8 cellular contexts compared by ENCODE assay signal in the genomic region with DNA sequence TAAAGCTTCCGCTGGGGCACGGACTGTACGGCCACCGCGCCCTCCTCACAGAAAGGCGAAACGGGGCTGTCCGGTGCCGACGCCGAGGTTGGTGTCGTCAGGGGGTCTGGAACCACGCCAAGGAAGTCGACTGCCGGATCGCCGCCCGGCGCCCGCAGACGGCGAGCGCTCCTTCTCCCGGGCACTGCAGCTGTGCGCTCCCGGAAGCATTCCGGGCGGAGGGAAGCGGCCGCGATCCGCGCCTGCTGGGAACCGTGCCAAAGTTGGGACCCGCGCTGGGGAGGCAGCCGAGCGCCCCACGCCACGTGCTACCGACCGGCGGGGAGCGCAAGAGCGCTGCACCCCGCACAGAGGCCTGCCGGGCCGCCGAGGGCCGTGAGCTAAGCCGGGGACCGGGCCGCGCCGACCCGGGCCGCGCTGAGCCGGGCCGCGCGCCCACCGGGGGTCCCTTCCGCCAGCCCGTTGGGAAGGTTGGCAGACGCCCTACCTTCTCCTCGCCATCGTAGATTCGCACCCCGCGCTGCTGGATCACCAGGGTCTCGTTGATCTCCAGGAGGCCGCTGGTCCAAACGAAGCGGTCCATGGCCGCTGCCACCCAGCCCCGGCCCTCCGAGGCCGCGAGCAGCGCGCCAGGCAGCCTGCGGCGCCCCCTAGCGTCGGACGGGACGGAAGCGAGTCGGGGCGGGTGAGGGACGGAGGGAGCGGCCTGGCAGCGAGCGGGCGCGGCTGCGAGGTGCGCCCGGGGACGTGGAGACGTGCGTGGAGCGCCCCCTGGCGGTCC. TPM values are rescaled to one million over a fixed set of nuclear protein-coding genes. Genes with fewer than 3 reads are reported as not detected.
A peak's percentile ranks its signal among the peaks of the same experiment; 100 is the strongest.
DNase-seq lines count a peak whose midpoint lies in the region; ATAC-seq and TF ChIP-seq lines count a peak whose summit lies in the region.

A gene with protein sequence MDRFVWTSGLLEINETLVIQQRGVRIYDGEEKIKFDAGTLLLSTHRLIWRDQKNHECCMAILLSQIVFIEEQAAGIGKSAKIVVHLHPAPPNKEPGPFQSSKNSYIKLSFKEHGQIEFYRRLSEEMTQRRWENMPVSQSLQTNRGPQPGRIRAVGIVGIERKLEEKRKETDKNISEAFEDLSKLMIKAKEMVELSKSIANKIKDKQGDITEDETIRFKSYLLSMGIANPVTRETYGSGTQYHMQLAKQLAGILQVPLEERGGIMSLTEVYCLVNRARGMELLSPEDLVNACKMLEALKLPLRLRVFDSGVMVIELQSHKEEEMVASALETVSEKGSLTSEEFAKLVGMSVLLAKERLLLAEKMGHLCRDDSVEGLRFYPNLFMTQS (minus strand): TSS at position 623 of the 781 bp plus-strand sequence. CDS start 40 bp downstream, at position 583.

- no peaks in the 10 kb centered on the region for H3K27me3 Mint-ChIP-seq in CD4-positive, alpha-beta T cell
- peaks cover under 1% of the 10 kb centered on the region for H3K27me3 Mint-ChIP-seq in activated CD4-positive, alpha-beta memory T cell treated with anti-CD3 and anti-CD28 coated beads for 36 hours

- no peaks in the 10 kb centered on the region for H3K9me3 ChIP-seq in CD4-positive, alpha-beta T cell (ENCODE audit: control insufficient read depth, low read length)

- ATAC-seq in CD4-positive, alpha-beta T cell (ENCODE audit: poor library complexity) = peak; percentile 58
- ATAC-seq in GM19397 (IDR thresholded peaks at IDR 0.05; ENCODE audit: unreplicated experiment) (peak; percentile 77), HG03571 (IDR thresholded peaks at IDR 0.05; ENCODE audit: unreplicated experiment) (peak; percentile 62)

- H3K9me3 Mint-ChIP-seq in CD4-positive, alpha-beta T cell = no peaks in the 10 kb centered on the region
- H3K9me3 Mint-ChIP-seq in activated CD4-positive, alpha-beta memory T cell treated with anti-CD3 and anti-CD28 coated beads for 36 hours = no peaks in the 10 kb centered on the region

- peak within 1 kb of the TSS; percentile 79 for H3K27ac Mint-ChIP-seq in CD4-positive, alpha-beta T cell
- peak within 1 kb of the TSS; percentile 88 for H3K27ac Mint-ChIP-seq in activated CD4-positive, alpha-beta memory T cell treated with anti-CD3 and anti-CD28 coated beads for 36 hours

- H3K27ac ChIP-seq in CD4-positive, alpha-beta T cell (ENCODE audit: low read depth, low read length) = peak within 1 kb of the TSS; percentile 43
- H3K27ac ChIP-seq in dorsolateral prefrontal cortex = peak within 1 kb of the TSS; percentile 53 to 97 (median 90)

- intact Hi-C loops in CD4-positive, alpha-beta T cell (cut with DNase I, micrococcal nuclease) = loop anchor here (5.0 to 10.0 kb wide), 6 partner anchors 202 to 995 kb away; a partner anchor contains a TSS
- intact Hi-C loops in activated CD4-positive, alpha-beta memory T cell treated with anti-CD3 and anti-CD28 coated beads for 36 hours (cut with micrococcal nuclease) = loop anchor here (1.0 to 10.0 kb wide), 9 partner anchors 48 to 865 kb away; a partner anchor contains a TSS
- intact Hi-C loops in dorsolateral prefrontal cortex (cut with DNase I) = loop anchor here (2.0 to 10.0 kb wide), 4 partner anchors 107 to 438 kb away; a partner anchor contains a TSS
- intact Hi-C loops in lower leg skin (cut with DNase I; ENCODE audit: low total_unique reads) = no loop called here

- POLR2A ChIA-PET in CD4-positive, alpha-beta T cell (lab: Charles Lee) = interaction anchor here (0.5 to 2.4 kb wide), 10 partner anchors 9 to 997 kb away, joined by 3 to 19 read pairs (median 4); a partner anchor contains a TSS
- POLR2A ChIA-PET in activated CD4-positive, alpha-beta memory T cell treated with anti-CD3 and anti-CD28 coated beads for 36 hours (lab: Charles Lee) = interaction anchor here (0.6 to 1.3 kb wide), 4 partner anchors 9 to 202 kb away, joined by 3 read pairs; a partner anchor contains a TSS

- H3K4me3 Mint-ChIP-seq in CD4-positive, alpha-beta T cell = peak within 1 kb of the TSS; percentile 94
- peak within 1 kb of the TSS; percentile 96 for H3K4me3 Mint-ChIP-seq in activated CD4-positive, alpha-beta memory T cell treated with anti-CD3 and anti-CD28 coated beads for 36 hours

- peak within 1 kb of the TSS; percentile 63 to 96 (median 82) for H3K4me3 ChIP-seq in dorsolateral prefrontal cortex
- peak within 1 kb of the TSS; percentile 77 for H3K4me3 ChIP-seq in lower leg skin (ENCODE audit: low read depth, poor library complexity, severe bottlenecking)

- H3K36me3 Mint-ChIP-seq in CD4-positive, alpha-beta T cell (ENCODE audit: low read depth) = peaks cover 21% of the 10 kb centered on the region
- peaks cover 2% of the 10 kb centered on the region for H3K36me3 Mint-ChIP-seq in activated CD4-positive, alpha-beta memory T cell treated with anti-CD3 and anti-CD28 coated beads for 36 hours

- peak; percentile 98 for TF ChIP-seq CTCF in CD4-positive, alpha-beta T cell (IDR thresholded peaks at IDR 0.05)
- peak; percentile 95 to 100 (median 99) for TF ChIP-seq CTCF in dorsolateral prefrontal cortex (IDR thresholded peaks at IDR 0.05 in 54 of 56, conservative IDR thresholded peaks at IDR 0.05 in 2 of 56; ENCODE audit: low read depth in 1 of 56, partially characterized antibody in 56 of 56)
- peak in 2 of 3 donors; percentile 56 to 86 for TF ChIP-seq CTCF in lower leg skin (IDR thresholded peaks at IDR 0.05)

- TF ChIP-seq POLR2A in lower leg skin (IDR thresholded peaks at IDR 0.05) = peak in 1 of 2 donors; percentile 20

- H3K27me3 ChIP-seq in CD4-positive, alpha-beta T cell (ENCODE audit: control insufficient read depth, insufficient read depth, low read length) = no peaks in the 10 kb centered on the region
- no peaks in the 10 kb centered on the region for H3K27me3 ChIP-seq in dorsolateral prefrontal cortex

- peaks cover 55% of the 10 kb centered on the region for H3K4me1 Mint-ChIP-seq in CD4-positive, alpha-beta T cell (ENCODE audit: low read depth)
- peaks cover 39% of the 10 kb centered on the region for H3K4me1 Mint-ChIP-seq in activated CD4-positive, alpha-beta memory T cell treated with anti-CD3 and anti-CD28 coated beads for 36 hours (ENCODE audit: low read depth)

- CTCF ChIA-PET in CD4-positive, alpha-beta T cell (lab: Charles Lee) = interaction anchor here (0.6 to 3.3 kb wide), 26 partner anchors 8 to 291 kb away, joined by 3 to 24 read pairs (median 6); a partner anchor contains a TSS
- CTCF ChIA-PET in activated CD4-positive, alpha-beta memory T cell treated with anti-CD3 and anti-CD28 coated beads for 36 hours (lab: Charles Lee) = interaction anchor here (0.6 to 3.4 kb wide), 38 partner anchors 9 to 630 kb away, joined by 3 to 32 read pairs (median 4); a partner anchor contains a TSS

- DNase-seq in CD4-positive, alpha-beta T cell = peak; percentile 88 to 97 (median 93)
- DNase-seq in NCI-H82 (lab: John Stamatoyannopoulos, UW) = peak; percentile 99
- peak; percentile 95 for DNase-seq in activated CD4-positive, alpha-beta memory T cell treated with anti-CD3 and anti-CD28 coated beads for 36 hours
- peak; percentile 91 to 98 (median 94) for DNase-seq in dorsolateral prefrontal cortex
- DNase-seq in lower leg skin (ENCODE audit: low spot score in 2 of 2) = peak; percentile 94 to 99
- peak; percentile 90 to 92 for DNase-seq in stimulated activated CD4-positive, alpha-beta T cell treated with anti-CD3 and anti-CD28 coated beads, Interleukin-4, amount 100 ng/mL, for 48 hours (ENCODE audit: low read depth in 2 of 2)

- 0% methylated on average over 49 to 52 of the region's 105 CpGs for WGBS in lower leg skin, 2 donors

RNA-seq across cellular contexts. Expression of the gene that starts here (rescaled TPM):
- 10 to 100 TPM; 29.9 to 31.0 TPM for total RNA-seq in CD4-positive, alpha-beta T cell
- 10 to 100 TPM; 24.7 to 26.6 TPM for total RNA-seq in activated CD4-positive, alpha-beta memory T cell treated with anti-CD3 and anti-CD28 coated beads for 36 hours
- total RNA-seq in dorsolateral prefrontal cortex = 10 to 100 TPM; 34.5 to 82.0 (median 58.9) TPM
- total RNA-seq in lower leg skin = 100 to 1,000 TPM in 2 of 4 donors, 10 to 100 TPM in 2; 68.1 to 148 (median 92.6) TPM

Comparison
In these comparisons a context has a peak if more than half of its experiments do, and no peak if none do; other contexts are left out.
1. Peak in every context shown above with its lines: DNase-seq, ATAC-seq, H3K4me3 ChIP-seq and H3K27ac ChIP-seq.